In genomic region chr9:20550326-20550725, GRCh38 we compare ENCODE assay signal across 18 cellular contexts.
DNase-seq lines count a peak whose midpoint lies in the region; ATAC-seq and TF ChIP-seq lines count a peak whose summit lies in the region.
"Had no signal": no experiment of that assay in that cellular context is flagged by ENCODE, and none has a peak within 500 bp of the region (broad histone marks: within the 10 kb centered on the region; RNA-seq: fewer than 3 reads in every experiment).

No MANE protein-coding gene starts in this region.

- no peak for DNase-seq in activated naive CD8-positive, alpha-beta T cell treated with anti-CD3 and anti-CD28 coated beads, Interleukin-2, amount 10 ng/mL, durations not matched to agents 7 days and 5 days
- DNase-seq in activated naive CD8-positive, alpha-beta T cell treated with anti-CD3 and anti-CD28 coated beads for 36 hours, result no peak
- DNase-seq in colonic mucosa, result no peak
- DNase-seq in myocyte (ENCODE audit: low read depth), result peak; percentile 27
- DNase-seq in GM19240 (ENCODE audit: insufficient read length, low spot score), result no peak
- no peak for DNase-seq in RWPE1 (ENCODE audit: low spot score)
- no peak for DNase-seq in activated T-helper 2 cell treated with anti-CD3 and anti-CD28 coated beads, Interferon-gamma antibody, Interleukin-2, Interleukin-4, amounts not matched to agents 10 μg/mL and 5 μg/mL and 100 μg/mL, durations not matched to agents 14 hours and 24 hours and 36 hours (ENCODE audit: low spot score)
- DNase-seq: 8988T, COR-L47, DMS53, NCI-H1092, NCI-H2107, NCI-H345, NCI-H69, SHP77 treated with DMSO at 0.1 percent for 48 hours had no signal

- no peak overlapping the region for H3K9ac ChIP-seq in colonic mucosa (ENCODE audit: low read depth in 2 of 2, low read length in 2 of 2)
- H3K9ac ChIP-seq: BLaER1 treated with 17β-estradiol and CSF1 and Interleukin-3, amounts not matched to agents 10 nM and 100 nM had no signal

- H3K36me3 Mint-ChIP-seq in activated naive CD8-positive, alpha-beta T cell treated with anti-CD3 and anti-CD28 coated beads, Interleukin-2, amount 10 ng/mL, durations not matched to agents 7 days and 5 days, result peaks cover 35% of the 10 kb centered on the region
- H3K36me3 Mint-ChIP-seq in activated naive CD8-positive, alpha-beta T cell treated with anti-CD3 and anti-CD28 coated beads for 36 hours, result peaks cover 23% of the 10 kb centered on the region
- H3K36me3 Mint-ChIP-seq in activated T-helper 2 cell treated with anti-CD3 and anti-CD28 coated beads, Interferon-gamma antibody, Interleukin-2, Interleukin-4, amounts not matched to agents 10 μg/mL and 5 μg/mL and 100 μg/mL, durations not matched to agents 14 hours and 24 hours and 36 hours (ENCODE audit: low read depth), result peaks cover 6% of the 10 kb centered on the region

- CTCF ChIA-PET in RWPE1 (lab: Yijun Ruan, JAX), result interaction anchor here (0.6 kb wide), 1 partner anchor 437 kb away, joined by 3 read pairs; no protein-coding TSS in a partner anchor

- H3K4me1 Mint-ChIP-seq in activated naive CD8-positive, alpha-beta T cell treated with anti-CD3 and anti-CD28 coated beads, Interleukin-2, amount 10 ng/mL, durations not matched to agents 7 days and 5 days, result peaks cover 52% of the 10 kb centered on the region
- H3K4me1 Mint-ChIP-seq in activated naive CD8-positive, alpha-beta T cell treated with anti-CD3 and anti-CD28 coated beads for 36 hours, result peaks cover 57% of the 10 kb centered on the region
- H3K4me1 Mint-ChIP-seq in activated T-helper 2 cell treated with anti-CD3 and anti-CD28 coated beads, Interferon-gamma antibody, Interleukin-2, Interleukin-4, amounts not matched to agents 10 μg/mL and 5 μg/mL and 100 μg/mL, durations not matched to agents 14 hours and 24 hours and 36 hours (ENCODE audit: low read depth), result peaks cover 53% of the 10 kb centered on the region

- intact Hi-C loops in colonic mucosa (cut with DNase I), result no loop called here
- intact Hi-C loops in activated T-helper 2 cell treated with anti-CD3 and anti-CD28 coated beads, Interferon-gamma antibody, Interleukin-2, Interleukin-4, amounts not matched to agents 10 μg/mL and 5 μg/mL and 100 μg/mL, durations not matched to agents 14 hours and 24 hours and 36 hours (cut with micrococcal nuclease), result loop anchor here (5.0 to 10.0 kb wide), 5 partner anchors 108 to 626 kb away; no protein-coding TSS in a partner anchor

- H3K9me3 ChIP-seq in colonic mucosa, result no peaks in the 10 kb centered on the region
- H3K9me3 ChIP-seq: BLaER1 treated with 17β-estradiol and CSF1 and Interleukin-3, amounts not matched to agents 10 nM and 100 nM had no signal

- no peaks in the 10 kb centered on the region for H3K36me3 ChIP-seq in colonic mucosa
- H3K36me3 ChIP-seq: BLaER1 treated with 17β-estradiol and CSF1 and Interleukin-3, amounts not matched to agents 10 nM and 100 nM had no signal

- TF ChIP-seq CTCF in colonic mucosa (IDR thresholded peaks at IDR 0.05), result no peak
- no peak for TF ChIP-seq CTCF in RWPE1 (conservative IDR thresholded peaks at IDR 0.05; ENCODE audit: low read depth)

- H3K27ac Mint-ChIP-seq in activated naive CD8-positive, alpha-beta T cell treated with anti-CD3 and anti-CD28 coated beads, Interleukin-2, amount 10 ng/mL, durations not matched to agents 7 days and 5 days, result peak overlapping the region; percentile 6
- no peak overlapping the region for H3K27ac Mint-ChIP-seq in activated naive CD8-positive, alpha-beta T cell treated with anti-CD3 and anti-CD28 coated beads for 36 hours
- no peak overlapping the region for H3K27ac Mint-ChIP-seq in activated T-helper 2 cell treated with anti-CD3 and anti-CD28 coated beads, Interferon-gamma antibody, Interleukin-2, Interleukin-4, amounts not matched to agents 10 μg/mL and 5 μg/mL and 100 μg/mL, durations not matched to agents 14 hours and 24 hours and 36 hours

- TF ChIP-seq POLR2A in GM18505 (IDR thresholded peaks at IDR 0.05; ENCODE audit: borderline replicate concordance, extremely low read depth, insufficient read depth, insufficient read length), result no peak

- H3K9me3 Mint-ChIP-seq in activated naive CD8-positive, alpha-beta T cell treated with anti-CD3 and anti-CD28 coated beads, Interleukin-2, amount 10 ng/mL, durations not matched to agents 7 days and 5 days, result peaks cover 4% of the 10 kb centered on the region
- H3K9me3 Mint-ChIP-seq in activated naive CD8-positive, alpha-beta T cell treated with anti-CD3 and anti-CD28 coated beads for 36 hours, result peaks cover 2% of the 10 kb centered on the region
- no peaks in the 10 kb centered on the region for H3K9me3 Mint-ChIP-seq in activated T-helper 2 cell treated with anti-CD3 and anti-CD28 coated beads, Interferon-gamma antibody, Interleukin-2, Interleukin-4, amounts not matched to agents 10 μg/mL and 5 μg/mL and 100 μg/mL, durations not matched to agents 14 hours and 24 hours and 36 hours

- H3K27ac ChIP-seq in colonic mucosa (peak overlapping the region; percentile 80), RWPE1 (no peak overlapping the region)
- H3K27ac ChIP-seq: BLaER1 treated with 17β-estradiol and CSF1 and Interleukin-3, amounts not matched to agents 10 nM and 100 nM had no signal

- POLR2A ChIA-PET in activated naive CD8-positive, alpha-beta T cell treated with anti-CD3 and anti-CD28 coated beads, Interleukin-2, amount 10 ng/mL, durations not matched to agents 7 days and 5 days (lab: Charles Lee), result interaction anchor here (1.6 kb wide), 1 partner anchor 72 kb away, joined by 5 read pairs; the partner anchor contains the start of gene MLLT3
- POLR2A ChIA-PET in RWPE1 (lab: Yijun Ruan, JAX; ENCODE audit: low non-redundant PET), result no interaction called here

- no peak for ATAC-seq in activated naive CD8-positive, alpha-beta T cell treated with anti-CD3 and anti-CD28 coated beads, Interleukin-2, amount 10 ng/mL, durations not matched to agents 7 days and 5 days (ENCODE audit: low read depth)
- ATAC-seq in GM18505 (IDR thresholded peaks at IDR 0.05; ENCODE audit: unreplicated experiment), result no peak
- ATAC-seq: HCT116 had no signal

- H3K27me3 ChIP-seq in colonic mucosa, result no peaks in the 10 kb centered on the region
- H3K27me3 ChIP-seq: BLaER1 treated with 17β-estradiol and CSF1 and Interleukin-3, amounts not matched to agents 10 nM and 100 nM had no signal

- no peak overlapping the region for H3K4me3 ChIP-seq in colonic mucosa
- H3K4me3 ChIP-seq: BLaER1 treated with 17β-estradiol and CSF1 and Interleukin-3, amounts not matched to agents 10 nM and 100 nM had no signal

- H3K4me1 ChIP-seq in colonic mucosa, result peaks cover 6% of the 10 kb centered on the region
- H3K4me1 ChIP-seq: BLaER1 treated with 17β-estradiol and CSF1 and Interleukin-3, amounts not matched to agents 10 nM and 100 nM had no signal

- no peaks in the 10 kb centered on the region for H3K27me3 Mint-ChIP-seq in activated naive CD8-positive, alpha-beta T cell treated with anti-CD3 and anti-CD28 coated beads, Interleukin-2, amount 10 ng/mL, durations not matched to agents 7 days and 5 days
- H3K27me3 Mint-ChIP-seq in activated naive CD8-positive, alpha-beta T cell treated with anti-CD3 and anti-CD28 coated beads for 36 hours, result no peaks in the 10 kb centered on the region
- no peaks in the 10 kb centered on the region for H3K27me3 Mint-ChIP-seq in activated T-helper 2 cell treated with anti-CD3 and anti-CD28 coated beads, Interferon-gamma antibody, Interleukin-2, Interleukin-4, amounts not matched to agents 10 μg/mL and 5 μg/mL and 100 μg/mL, durations not matched to agents 14 hours and 24 hours and 36 hours (ENCODE audit: low read depth)

- H3K4me3 Mint-ChIP-seq in activated naive CD8-positive, alpha-beta T cell treated with anti-CD3 and anti-CD28 coated beads, Interleukin-2, amount 10 ng/mL, durations not matched to agents 7 days and 5 days, result no peak overlapping the region
- no peak overlapping the region for H3K4me3 Mint-ChIP-seq in activated naive CD8-positive, alpha-beta T cell treated with anti-CD3 and anti-CD28 coated beads for 36 hours
- no peak overlapping the region for H3K4me3 Mint-ChIP-seq in activated T-helper 2 cell treated with anti-CD3 and anti-CD28 coated beads, Interferon-gamma antibody, Interleukin-2, Interleukin-4, amounts not matched to agents 10 μg/mL and 5 μg/mL and 100 μg/mL, durations not matched to agents 14 hours and 24 hours and 36 hours (ENCODE audit: low read depth)
